ENCODE assay signal across 18 cellular contexts in genomic region chr4:143273170-143273917, GRCh38.
"Had no signal": no experiment of that assay in that cellular context is flagged by ENCODE, and none has a peak within 500 bp of the region (broad histone marks: within the 10 kb centered on the region; RNA-seq: fewer than 3 reads in every experiment).

No MANE protein-coding gene starts in this region.

- H3K9me3 ChIP-seq: esophagus muscularis mucosa, suprapubic skin, thyroid gland had no signal

- FAIRE-seq: urothelium cell line had no signal

- H3K36me3 ChIP-seq: esophagus muscularis mucosa, suprapubic skin, thyroid gland had no signal

- H3K27ac ChIP-seq: epithelial cell of prostate, esophagus muscularis mucosa, hepatocyte, suprapubic skin, thyroid gland had no signal

- H3K36me3 Mint-ChIP-seq: naive thymus-derived CD4-positive, alpha-beta T cell; stimulated activated effector memory CD8-positive, alpha-beta T cell treated with anti-CD3 and anti-CD28 coated beads, Interleukin-12 subunit alpha, Interleukin-12 subunit beta, amount 100 ng/mL, for 72 hours; type B pancreatic cell had no signal

- H2AFZ ChIP-seq: hepatocyte had no signal

- H3K9me3 Mint-ChIP-seq: effector memory CD8-positive, alpha-beta T cell; type B pancreatic cell had no signal

- H3K4me3 ChIP-seq: esophagus muscularis mucosa, hepatocyte, suprapubic skin, thyroid gland had no signal

- DNase-seq: effector memory CD8-positive, alpha-beta T cell; foreskin fibroblast; head of caudate nucleus; kidney glomerular epithelial cell; naive thymus-derived CD4-positive, alpha-beta T cell; nephron progenitor cell; right cardiac atrium; stimulated activated CD4-positive, alpha-beta T cell treated with anti-CD3 and anti-CD28 coated beads, Interleukin-4, amount 100 ng/mL, for 1 hour; stimulated activated CD8-positive, alpha-beta memory T cell treated with anti-CD3 and anti-CD28 coated beads, Interleukin-4, amount 100 ng/mL, for 48 hours; stimulated activated naive CD8-positive, alpha-beta T cell treated with anti-CD3 and anti-CD28 coated beads, Interleukin-15, Interleukin-2, amounts not matched to agents 100 U/mL and 50 U/mL, for 24 hours; thyroid gland had no signal

- H3K4me3 Mint-ChIP-seq: effector memory CD8-positive, alpha-beta T cell; naive thymus-derived CD4-positive, alpha-beta T cell; nephron progenitor cell; stimulated activated effector memory CD8-positive, alpha-beta T cell treated with anti-CD3 and anti-CD28 coated beads, Interleukin-12 subunit alpha, Interleukin-12 subunit beta, amount 100 ng/mL, for 72 hours; type B pancreatic cell had no signal

- H3K27me3 ChIP-seq: esophagus muscularis mucosa, hepatocyte, suprapubic skin, thyroid gland had no signal

- H3K4me1 ChIP-seq: suprapubic skin, thyroid gland had no signal

- H3K4me2 ChIP-seq: hepatocyte had no signal

- H3K27ac Mint-ChIP-seq: effector memory CD8-positive, alpha-beta T cell; naive thymus-derived CD4-positive, alpha-beta T cell; nephron progenitor cell; stimulated activated effector memory CD8-positive, alpha-beta T cell treated with anti-CD3 and anti-CD28 coated beads, Interleukin-12 subunit alpha, Interleukin-12 subunit beta, amount 100 ng/mL, for 72 hours; type B pancreatic cell had no signal

- H3K27me3 Mint-ChIP-seq: type B pancreatic cell had no signal

- H3K79me2 ChIP-seq: hepatocyte had no signal

- ATAC-seq: effector memory CD8-positive, alpha-beta T cell; naive thymus-derived CD4-positive, alpha-beta T cell; right cardiac atrium; stimulated activated effector memory CD8-positive, alpha-beta T cell treated with anti-CD3 and anti-CD28 coated beads, Interleukin-12 subunit alpha, Interleukin-12 subunit beta, amount 100 ng/mL, for 72 hours; stimulated activated naive CD8-positive, alpha-beta T cell treated with anti-CD3 and anti-CD28 coated beads, Interleukin-15, Interleukin-2, amounts not matched to agents 100 U/mL and 50 U/mL, for 24 hours had no signal

- H3K4me1 Mint-ChIP-seq: naive thymus-derived CD4-positive, alpha-beta T cell; nephron progenitor cell; stimulated activated effector memory CD8-positive, alpha-beta T cell treated with anti-CD3 and anti-CD28 coated beads, Interleukin-12 subunit alpha, Interleukin-12 subunit beta, amount 100 ng/mL, for 72 hours had no signal
